Comparison of ENCODE assay signal across 9 cellular contexts in genomic region chr11:94127632-94128031, GRCh38. TPM values are rescaled to one million over a fixed set of nuclear protein-coding genes. Genes with fewer than 3 reads are reported as not detected.
DNase-seq lines count a peak whose midpoint lies in the region; ATAC-seq and TF ChIP-seq lines count a peak whose summit lies in the region.
"Had no signal": no experiment of that assay in that cellular context is flagged by ENCODE, and none has a peak within 500 bp of the region (broad histone marks: within the 10 kb centered on the region; RNA-seq: fewer than 3 reads in every experiment).

No MANE protein-coding gene starts in this region.

- no peak overlapping the region for H2BK120ac ChIP-seq in mesenchymal stem cell (ENCODE audit: low read depth, low read length)

- POLR2A ChIA-PET in activated naive CD8-positive, alpha-beta T cell treated with anti-CD3 and anti-CD28 coated beads, Interleukin-2, amount 10 ng/mL, durations not matched to agents 7 days and 5 days (lab: Charles Lee): interaction anchor here (2.5 kb wide), 1 partner anchor 386 kb away, joined by 10 read pairs; the partner anchor contains the start of genes C11orf54 and TAF1D

- H2AK5ac ChIP-seq in mesenchymal stem cell (ENCODE audit: low read length, severe bottlenecking): no peak overlapping the region

- TF ChIP-seq CTCF in HFFc6 (IDR thresholded peaks at IDR 0.05) (no peak), GM13976 (IDR thresholded peaks at IDR 0.05; ENCODE audit: borderline replicate concordance, control extremely low read depth, extremely low read depth, insufficient read depth, missing control alignments) (no peak)

- peak overlapping the region; percentile 86 for H3K4me2 ChIP-seq in mesenchymal stem cell (ENCODE audit: low read length, poor library complexity, severe bottlenecking)

- no peak overlapping the region for H2BK15ac ChIP-seq in mesenchymal stem cell (ENCODE audit: low read depth, poor library complexity, severe bottlenecking)

- no peaks in the 10 kb centered on the region for H3K27me3 ChIP-seq in ACC112 (ENCODE audit: insufficient read depth, low read length)
- no peaks in the 10 kb centered on the region for H3K27me3 ChIP-seq in mesenchymal stem cell (ENCODE audit: control insufficient read depth in 1 of 2, insufficient read depth in 1 of 2, low read length in 2 of 2)

- H3K27ac ChIP-seq in ACC112 (ENCODE audit: low read depth, low read length) (peak overlapping the region; percentile 92), mesenchymal stem cell (ENCODE audit: low read length, poor library complexity, severe bottlenecking) (no peak overlapping the region)

- no peak for ATAC-seq in activated naive CD8-positive, alpha-beta T cell treated with anti-CD3 and anti-CD28 coated beads, Interleukin-2, amount 10 ng/mL, durations not matched to agents 7 days and 5 days (ENCODE audit: low read depth)

- no peak overlapping the region for H3K23ac ChIP-seq in mesenchymal stem cell (ENCODE audit: low read length in 2 of 2)

- no peak overlapping the region for H3K4ac ChIP-seq in mesenchymal stem cell (ENCODE audit: low read depth in 1 of 2, low read length in 2 of 2)

- no peak for DNase-seq in HFFc6
- DNase-seq in activated naive CD8-positive, alpha-beta T cell treated with anti-CD3 and anti-CD28 coated beads, Interleukin-2, amount 10 ng/mL, durations not matched to agents 7 days and 5 days: no peak
- no peak for DNase-seq in mesenchymal stem cell
- DNase-seq in hypothalamus (lab: John Stamatoyannopoulos, UW): no peak
- no peak for DNase-seq in HK-2 (ENCODE audit: unreplicated experiment)
- no peak for DNase-seq in GM13976 (ENCODE audit: low spot score)
- no peak for DNase-seq in activated effector memory CD4-positive, alpha-beta T cell treated with anti-CD3 and anti-CD28 coated beads, Interleukin-2, amount 50 U/mL, for 16 hours
- DNase-seq: activated CD4-positive, alpha-beta T cell treated with anti-CD3 and anti-CD28 coated beads for 1 hour had no signal

- in situ Hi-C loops in GM13976 (cut with MboI; ENCODE audit: low sequenced_read_pairs, unreplicated experiment): no loop called here

- peaks cover 18% of the 10 kb centered on the region for H3K4me1 Mint-ChIP-seq in HFFc6 (ENCODE audit: low read depth)
- peaks cover 10% of the 10 kb centered on the region for H3K4me1 Mint-ChIP-seq in activated naive CD8-positive, alpha-beta T cell treated with anti-CD3 and anti-CD28 coated beads, Interleukin-2, amount 10 ng/mL, durations not matched to agents 7 days and 5 days

- H3K4me1 ChIP-seq in ACC112 (ENCODE audit: control insufficient read depth, insufficient read depth, low read length, unreplicated experiment): peaks cover 24% of the 10 kb centered on the region
- peaks cover 20% of the 10 kb centered on the region for H3K4me1 ChIP-seq in mesenchymal stem cell (ENCODE audit: control insufficient read depth, insufficient read depth, low read depth, low read length)

- H3K27ac Mint-ChIP-seq in HFFc6: peak overlapping the region; percentile 96
- H3K27ac Mint-ChIP-seq in activated naive CD8-positive, alpha-beta T cell treated with anti-CD3 and anti-CD28 coated beads, Interleukin-2, amount 10 ng/mL, durations not matched to agents 7 days and 5 days: peak overlapping the region; percentile 88

- H4K8ac ChIP-seq in mesenchymal stem cell (ENCODE audit: low read length): no peak overlapping the region

- H3K9ac ChIP-seq in mesenchymal stem cell (ENCODE audit: low read length): peak overlapping the region; percentile 91

- no peak overlapping the region for H2BK5ac ChIP-seq in mesenchymal stem cell (ENCODE audit: low read depth, low read length, poor library complexity, severe bottlenecking)

- H3K14ac ChIP-seq in mesenchymal stem cell (ENCODE audit: low read length in 2 of 2): peak overlapping the region in 1 of 2 experiments; percentile 36

- H3K36me3 Mint-ChIP-seq in HFFc6 (ENCODE audit: low read depth): peaks cover 6% of the 10 kb centered on the region
- H3K36me3 Mint-ChIP-seq in activated naive CD8-positive, alpha-beta T cell treated with anti-CD3 and anti-CD28 coated beads, Interleukin-2, amount 10 ng/mL, durations not matched to agents 7 days and 5 days: no peaks in the 10 kb centered on the region

- H2BK12ac ChIP-seq in mesenchymal stem cell (ENCODE audit: low read length in 2 of 2): peak overlapping the region in 1 of 2 experiments; percentile 61

- peak overlapping the region in 1 of 2 experiments; percentile 58 for H3K18ac ChIP-seq in mesenchymal stem cell (ENCODE audit: low read depth in 1 of 2, low read length in 2 of 2)

- H3K27me3 Mint-ChIP-seq in HFFc6 (ENCODE audit: insufficient read depth): no peaks in the 10 kb centered on the region; the same call in 1 of the 2 replicates
- peaks cover 4% of the 10 kb centered on the region for H3K27me3 Mint-ChIP-seq in activated naive CD8-positive, alpha-beta T cell treated with anti-CD3 and anti-CD28 coated beads, Interleukin-2, amount 10 ng/mL, durations not matched to agents 7 days and 5 days

- H4K91ac ChIP-seq in mesenchymal stem cell (ENCODE audit: low read length): peak overlapping the region; percentile 6

- H3K9me3 Mint-ChIP-seq in HFFc6: no peaks in the 10 kb centered on the region
- H3K9me3 Mint-ChIP-seq in activated naive CD8-positive, alpha-beta T cell treated with anti-CD3 and anti-CD28 coated beads, Interleukin-2, amount 10 ng/mL, durations not matched to agents 7 days and 5 days: peaks cover 4% of the 10 kb centered on the region

- peak overlapping the region; percentile 96 for H3K4me3 Mint-ChIP-seq in HFFc6
- H3K4me3 Mint-ChIP-seq in activated naive CD8-positive, alpha-beta T cell treated with anti-CD3 and anti-CD28 coated beads, Interleukin-2, amount 10 ng/mL, durations not matched to agents 7 days and 5 days: peak overlapping the region; percentile 88

- peaks cover 11% of the 10 kb centered on the region for H3K79me1 ChIP-seq in mesenchymal stem cell (replicated peaks; ENCODE audit: low read length, poor library complexity, severe bottlenecking)

- H3K36me3 ChIP-seq in ACC112 (ENCODE audit: insufficient read depth, low read length) (no peaks in the 10 kb centered on the region), mesenchymal stem cell (ENCODE audit: control insufficient read depth in 1 of 2, insufficient read depth in 2 of 2, low read depth in 1 of 2, low read length in 2 of 2) (no peaks in the 10 kb centered on the region)

- no peaks in the 10 kb centered on the region for H3K9me3 ChIP-seq in mesenchymal stem cell (ENCODE audit: control insufficient read depth, low read length)

- peaks cover 52% of the 10 kb centered on the region for H3K79me2 ChIP-seq in ACC112 (ENCODE audit: control insufficient read depth, insufficient read depth, low read length, unreplicated experiment)

- H2AFZ ChIP-seq in ACC112 (ENCODE audit: low read length, unreplicated experiment) (peak overlapping the region; percentile 58), mesenchymal stem cell (ENCODE audit: low read depth, low read length) (peak overlapping the region; percentile 46)

- H3K4me3 ChIP-seq in ACC112 (ENCODE audit: low read depth, low read length) (peak overlapping the region; percentile 81), mesenchymal stem cell (ENCODE audit: insufficient read depth in 1 of 2, low read depth in 1 of 2, low read length in 2 of 2) (peak overlapping the region in 1 of 2 experiments; percentile 96)

RNA-seq across cellular contexts. Expression of gene PANX1, which starts 1.0 kb away (rescaled TPM):
- 10 to 100 TPM; 22.5 to 26.7 (median 24.5) TPM for total RNA-seq in HFFc6 (2021; fragmentation: NEBNext Ultra II Directional; extraction: Animal tissue kit (Norgen Biotek cat#: 25700))
- 1 to 10 TPM; 9.4 to 9.8 TPM for total RNA-seq in activated naive CD8-positive, alpha-beta T cell treated with anti-CD3 and anti-CD28 coated beads, Interleukin-2, amount 10 ng/mL, durations not matched to agents 7 days and 5 days
- polyA plus RNA-seq in mesenchymal stem cell (2013, experiment 1 of 2): 32.0 TPM
- 32.5 TPM for polyA plus RNA-seq in mesenchymal stem cell (2013, experiment 2 of 2)
